In the genomic region with DNA sequence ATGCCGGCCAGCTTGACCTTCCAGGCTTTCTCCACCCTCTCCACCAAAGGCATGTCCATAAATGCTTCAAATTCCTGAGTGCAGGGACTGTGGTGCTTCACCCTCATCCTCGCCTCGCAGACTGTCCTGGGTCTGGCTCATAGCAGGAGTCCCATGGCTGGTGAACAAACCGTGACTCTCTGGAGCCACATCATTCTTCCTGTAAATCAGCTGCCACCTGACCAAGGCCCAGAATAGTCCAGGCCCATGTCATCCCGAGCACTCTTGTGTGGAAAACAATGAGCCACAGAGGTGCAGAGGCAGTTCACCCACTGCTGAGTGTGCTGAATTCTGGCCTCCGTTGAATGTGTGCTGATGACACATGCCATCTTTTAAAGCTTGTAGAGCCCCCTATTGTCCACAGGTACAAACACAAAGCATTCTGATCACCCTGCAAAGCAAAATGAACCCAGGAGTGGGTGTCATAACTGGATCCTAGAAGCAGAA, we compare ENCODE assay signal across 8 cellular contexts.
DNase-seq lines count a peak whose midpoint lies in the region; ATAC-seq and TF ChIP-seq lines count a peak whose summit lies in the region.

No MANE protein-coding gene starts in this region.

- H3K4me3 ChIP-seq in right cardiac atrium (ENCODE audit: low read length): no peak overlapping the region

- peaks cover 11% of the 10 kb centered on the region for H3K4me1 ChIP-seq in right cardiac atrium (ENCODE audit: control insufficient read depth, insufficient read depth, low read length)

- H3K27ac ChIP-seq in right cardiac atrium (ENCODE audit: low read length): peak overlapping the region; percentile 77

- WGBS in right cardiac atrium: 52% methylated on average over 6 of the region's 6 CpGs

- H3K9me3 ChIP-seq in right cardiac atrium (ENCODE audit: control insufficient read depth, low read length): no peaks in the 10 kb centered on the region

- ATAC-seq in right cardiac atrium: peak; percentile 55 to 74
- ATAC-seq in GM21576 (IDR thresholded peaks at IDR 0.05; ENCODE audit: unreplicated experiment): no peak
- no peak for ATAC-seq in GM18861 (IDR thresholded peaks at IDR 0.05; ENCODE audit: unreplicated experiment)
- ATAC-seq in HG02571 (IDR thresholded peaks at IDR 0.05; ENCODE audit: unreplicated experiment): no peak

- H3K27me3 ChIP-seq in right cardiac atrium (ENCODE audit: control insufficient read depth, insufficient read depth): no peaks in the 10 kb centered on the region

- intact Hi-C loops in right cardiac atrium (cut with DNase I): no loop called here

- peak; percentile 37 for DNase-seq in stimulated activated CD4-positive, alpha-beta T cell treated with anti-CD3 and anti-CD28 coated beads, Interleukin-1b, Interleukin-23, amount 100 ng/mL, for 48 hours
- DNase-seq in stimulated activated CD4-positive, alpha-beta T cell treated with anti-CD3 and anti-CD28 coated beads, Interleukin-2, amount 100 ng/mL, for 48 hours: no peak
- DNase-seq in T1000 (lab: John Stamatoyannopoulos, UW) (peak; percentile 43), right cardiac atrium (no peak), HEK293T (ENCODE audit: extremely low spot score) (no peak)

- POLR2A ChIA-PET in HEK293T (lab: Yijun Ruan, JAX): no interaction called here

- CTCF ChIA-PET in HEK293T (lab: Yijun Ruan, JAX): interaction anchor here (0.6 to 1.1 kb wide), 3 partner anchors 10 to 858 kb away, joined by 3 read pairs; no protein-coding TSS in a partner anchor

TF ChIP-seq in HEK293T, 16 proteins besides CTCF, POLR2A, EP300 and RAD21:
- TF ChIP-seq FOXK2 (IDR thresholded peaks at IDR 0.05): no peak
- TF ChIP-seq ELF4 (IDR thresholded peaks at IDR 0.05): no peak
- no peak for TF ChIP-seq ARNT (IDR thresholded peaks at IDR 0.05)
- TF ChIP-seq CTBP1 (IDR thresholded peaks at IDR 0.05; ENCODE audit: borderline replicate concordance): no peak
- no peak for TF ChIP-seq L3MBTL2 (conservative IDR thresholded peaks at IDR 0.05)
- TF ChIP-seq ZNF384 (IDR thresholded peaks at IDR 0.05): no peak
- TF ChIP-seq HDGF (IDR thresholded peaks at IDR 0.05; ENCODE audit: borderline replicate concordance): no peak
- TF ChIP-seq SP1 (IDR thresholded peaks at IDR 0.05): no peak
- no peak for TF ChIP-seq SUZ12 (IDR thresholded peaks at IDR 0.05)
- TF ChIP-seq TARDBP (IDR thresholded peaks at IDR 0.05): no peak
- no peak for TF ChIP-seq FOXA1 (IDR thresholded peaks at IDR 0.05)
- TF ChIP-seq, protein P1, sequence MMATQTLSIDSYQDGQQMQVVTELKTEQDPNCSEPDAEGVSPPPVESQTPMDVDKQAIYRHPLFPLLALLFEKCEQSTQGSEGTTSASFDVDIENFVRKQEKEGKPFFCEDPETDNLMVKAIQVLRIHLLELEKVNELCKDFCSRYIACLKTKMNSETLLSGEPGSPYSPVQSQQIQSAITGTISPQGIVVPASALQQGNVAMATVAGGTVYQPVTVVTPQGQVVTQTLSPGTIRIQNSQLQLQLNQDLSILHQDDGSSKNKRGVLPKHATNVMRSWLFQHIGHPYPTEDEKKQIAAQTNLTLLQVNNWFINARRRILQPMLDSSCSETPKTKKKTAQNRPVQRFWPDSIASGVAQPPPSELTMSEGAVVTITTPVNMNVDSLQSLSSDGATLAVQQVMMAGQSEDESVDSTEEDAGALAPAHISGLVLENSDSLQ (IDR thresholded peaks at IDR 0.05): no peak
- TF ChIP-seq FOXM1 (IDR thresholded peaks at IDR 0.05; ENCODE audit: borderline replicate concordance): no peak
- no peak for TF ChIP-seq BHLHE40 (IDR thresholded peaks at IDR 0.05; ENCODE audit: borderline replicate concordance)
- TF ChIP-seq NFRKB (IDR thresholded peaks at IDR 0.05): no peak

Comparison
In these comparisons a context has a peak if more than half of its experiments do, and no peak if none do; other contexts are left out.
1. DNase-seq: peak in stimulated activated CD4-positive, alpha-beta T cell treated with anti-CD3 and anti-CD28 coated beads, Interleukin-1b, Interleukin-23, amount 100 ng/mL, for 48 hours (single experiment) and T1000 (single experiment); none in stimulated activated CD4-positive, alpha-beta T cell treated with anti-CD3 and anti-CD28 coated beads, Interleukin-2, amount 100 ng/mL, for 48 hours (0 of 2), right cardiac atrium (0 of 3) and HEK293T (single experiment).
2. ATAC-seq: peak in right cardiac atrium (2 of 2); none in GM21576 (single experiment), GM18861 (single experiment) and HG02571 (single experiment).